ENCODE assay signal across 22 cellular contexts in genomic region chr22:47449508-47450270, GRCh38.
"Had no signal": no experiment of that assay in that cellular context is flagged by ENCODE, and none has a peak within 500 bp of the region (broad histone marks: within the 10 kb centered on the region; RNA-seq: fewer than 3 reads in every experiment).

No MANE protein-coding gene starts in this region.

- ATAC-seq: activated T-cell treated with anti-CD3 and anti-CD28 coated beads, Interleukin-2, amount 50 U/mL, for 72 hours; SK-N-SH treated with all-trans-retinoic acid at 6 μM for 48 hours had no signal

- DNase-seq: activated CD4-positive, alpha-beta memory T cell treated with anti-CD3 and anti-CD28 coated beads for 36 hours; activated CD4-positive, alpha-beta T cell treated with anti-CD3 and anti-CD28 coated beads, Interleukin-2, amount 10 ng/mL, durations not matched to agents 7 days and 5 days; activated CD4-positive, CD25-positive, alpha-beta regulatory T cell; activated gamma-delta T cell treated with Interleukin-2 at 50 U/mL for 16 hours; activated naive CD4-positive, alpha-beta T cell treated with anti-CD3 and anti-CD28 coated beads, Interleukin-2, amount 10 ng/mL, durations not matched to agents 7 days and 5 days; activated naive CD8-positive, alpha-beta T cell treated with anti-CD3 and anti-CD28 coated beads for 36 hours; activated T-cell treated with anti-CD3 and anti-CD28 coated beads, Interleukin-2, amount 50 U/mL, for 72 hours; brain microvascular endothelial cell; KG1; NCI-H1048; NCI-H1417 treated with DMSO at 0.1 percent for 48 hours; NCI-H1694; NCI-H2081 treated with DMSO at 0.1 percent for 48 hours; NCI-H345; NCI-H510A; NCI-H526 treated with DMSO at 0.1 percent for 48 hours; Peyer's patch; SHP77; SW 1271 had no signal

- H3K36me3 ChIP-seq: brain microvascular endothelial cell, cardiac muscle cell, Peyer's patch, SJSA1 had no signal

- H3K4me3 ChIP-seq: cardiac muscle cell, Peyer's patch, SJSA1 had no signal

- H3K27ac ChIP-seq: brain microvascular endothelial cell, cardiac muscle cell, Peyer's patch, SJSA1 had no signal

- H3K9me3 ChIP-seq: Peyer's patch, SJSA1 had no signal

- H3K4me1 ChIP-seq: Peyer's patch, SJSA1 had no signal

- H3K27me3 ChIP-seq: brain microvascular endothelial cell, cardiac muscle cell, Peyer's patch, SJSA1 had no signal
